9 cellular contexts compared by ENCODE assay signal in the genomic region with DNA sequence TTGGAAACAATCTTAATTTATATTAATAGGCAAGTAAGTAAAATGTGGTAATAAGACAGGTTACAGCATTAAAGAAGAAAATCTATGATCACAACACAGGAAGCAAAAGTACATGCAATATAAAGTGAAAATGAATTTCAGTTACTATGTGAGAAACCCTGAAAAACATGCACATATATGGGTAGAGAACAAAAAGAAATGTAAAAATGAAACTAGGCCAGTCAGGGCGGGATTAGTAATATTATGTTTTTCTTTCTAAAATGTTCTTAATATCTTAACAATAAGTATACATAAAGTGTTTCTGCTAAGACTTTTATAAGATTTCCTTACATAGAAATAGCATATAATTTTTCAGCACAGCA. TPM values are rescaled to one million over a fixed set of nuclear protein-coding genes. Genes with fewer than 3 reads are reported as not detected.
A peak's percentile ranks its signal among the peaks of the same experiment; 100 is the strongest.
DNase-seq lines count a peak whose midpoint lies in the region; ATAC-seq and TF ChIP-seq lines count a peak whose summit lies in the region.
"Had no signal": no experiment of that assay in that cellular context is flagged by ENCODE, and none has a peak within 500 bp of the region (broad histone marks: within the 10 kb centered on the region; RNA-seq: fewer than 3 reads in every experiment).

No MANE protein-coding gene starts in this region.

- no peaks in the 10 kb centered on the region for H3K27me3 Mint-ChIP-seq in CD4-positive, CD25-positive, alpha-beta regulatory T cell
- no peaks in the 10 kb centered on the region for H3K27me3 Mint-ChIP-seq in endodermal cell (ENCODE audit: insufficient read depth)

- WGBS in endodermal cell (ENCODE audit: insufficient coverage in 1 of 2, insufficient read length in 1 of 2), 2 experiments = no CpG with 5 or more reads among the region's 1 CpG

- DNase-seq in CD4-positive, CD25-positive, alpha-beta regulatory T cell = peak in 2 of 3 donors; percentile 64 to 81
- DNase-seq in effector memory CD4-positive, alpha-beta T cell = no peak
- DNase-seq in endodermal cell (no peak), left colon (no peak), amygdala (lab: John Stamatoyannopoulos, UW) (no peak), 8988T (no peak)
- DNase-seq: kidney had no signal

- peaks cover 85% of the 10 kb centered on the region for H3K4me1 ChIP-seq in CD4-positive, CD25-positive, alpha-beta regulatory T cell (ENCODE audit: control insufficient read depth, insufficient read depth, low read length, poor library complexity, severe bottlenecking)
- peaks cover 25% of the 10 kb centered on the region for H3K4me1 ChIP-seq in effector memory CD4-positive, alpha-beta T cell (ENCODE audit: control insufficient read depth, insufficient read depth, low read length, poor library complexity, severe bottlenecking)
- H3K4me1 ChIP-seq in endodermal cell (ENCODE audit: control insufficient read depth, insufficient read depth, low read length) = peaks cover 5% of the 10 kb centered on the region

- H3K27ac ChIP-seq in CD4-positive, CD25-positive, alpha-beta regulatory T cell (ENCODE audit: insufficient read depth, low read length, poor library complexity, severe bottlenecking) = peak overlapping the region; percentile 87
- peak overlapping the region; percentile 8 for H3K27ac ChIP-seq in effector memory CD4-positive, alpha-beta T cell (ENCODE audit: insufficient read depth, low read length, poor library complexity, severe bottlenecking)
- H3K27ac ChIP-seq in endodermal cell (ENCODE audit: low read depth, low read length) = no peak overlapping the region

- H3K4me3 Mint-ChIP-seq in CD4-positive, CD25-positive, alpha-beta regulatory T cell = peak overlapping the region; percentile 48 to 84 (median 69)
- no peak overlapping the region for H3K4me3 Mint-ChIP-seq in endodermal cell

- H3K27me3 ChIP-seq in CD4-positive, CD25-positive, alpha-beta regulatory T cell (ENCODE audit: control insufficient read depth, insufficient read depth, low read length) = no peaks in the 10 kb centered on the region
- no peaks in the 10 kb centered on the region for H3K27me3 ChIP-seq in effector memory CD4-positive, alpha-beta T cell (replicated peaks; ENCODE audit: control insufficient read depth, insufficient read depth, low read length, poor library complexity, severe bottlenecking)
- H3K27me3 ChIP-seq in endodermal cell (ENCODE audit: control insufficient read depth, insufficient read depth, low read length, poor library complexity, severe bottlenecking) = no peaks in the 10 kb centered on the region

- H3K36me3 ChIP-seq in CD4-positive, CD25-positive, alpha-beta regulatory T cell (ENCODE audit: control insufficient read depth, insufficient read depth, low read length) = peaks cover 13% of the 10 kb centered on the region
- H3K36me3 ChIP-seq in effector memory CD4-positive, alpha-beta T cell (ENCODE audit: control insufficient read depth, insufficient read depth, low read length) = no peaks in the 10 kb centered on the region
- peaks cover 83% of the 10 kb centered on the region for H3K36me3 ChIP-seq in endodermal cell (ENCODE audit: control insufficient read depth, insufficient read depth, low read length)

- intact Hi-C loops in left colon (cut with DNase I, micrococcal nuclease) = no loop called here

- no peak for TF ChIP-seq CTCF in endodermal cell (conservative IDR thresholded peaks at IDR 0.05)

- H3K9me3 Mint-ChIP-seq in CD4-positive, CD25-positive, alpha-beta regulatory T cell = peaks cover 0 to 5% (median 2%) of the 10 kb centered on the region in 7 donors
- H3K9me3 Mint-ChIP-seq in endodermal cell = peaks cover 25% of the 10 kb centered on the region

- peaks cover 25% of the 10 kb centered on the region for H3K36me3 Mint-ChIP-seq in CD4-positive, CD25-positive, alpha-beta regulatory T cell
- H3K36me3 Mint-ChIP-seq in endodermal cell (ENCODE audit: low read depth) = peaks cover 34% of the 10 kb centered on the region

- peak overlapping the region; percentile 81 to 94 (median 91) for H3K27ac Mint-ChIP-seq in CD4-positive, CD25-positive, alpha-beta regulatory T cell
- no peak overlapping the region for H3K27ac Mint-ChIP-seq in endodermal cell

- peaks cover 48 to 94% (median 74%) of the 10 kb centered on the region in 4 donors for H3K4me1 Mint-ChIP-seq in CD4-positive, CD25-positive, alpha-beta regulatory T cell
- peaks cover 11% of the 10 kb centered on the region for H3K4me1 Mint-ChIP-seq in endodermal cell

- peak overlapping the region; percentile 83 for H3K4me3 ChIP-seq in CD4-positive, CD25-positive, alpha-beta regulatory T cell (ENCODE audit: low read depth, low read length)
- no peak overlapping the region for H3K4me3 ChIP-seq in effector memory CD4-positive, alpha-beta T cell (ENCODE audit: insufficient read depth, low read depth, low read length, poor library complexity, severe bottlenecking)
- no peak overlapping the region for H3K4me3 ChIP-seq in endodermal cell (ENCODE audit: low read length)

- peak; percentile 76 to 83 for ATAC-seq in CD4-positive, CD25-positive, alpha-beta regulatory T cell (ENCODE audit: low read depth in 2 of 2)
- peak; percentile 66 for ATAC-seq in GM19351 (IDR thresholded peaks at IDR 0.05; ENCODE audit: unreplicated experiment)
- peak; percentile 49 for ATAC-seq in HG03139 (IDR thresholded peaks at IDR 0.05; ENCODE audit: unreplicated experiment)
- ATAC-seq in left colon = no peak

- H3K9me3 ChIP-seq in CD4-positive, CD25-positive, alpha-beta regulatory T cell (ENCODE audit: control insufficient read depth in 2 of 2, low read length in 2 of 2) = peaks cover 2 to 11% of the 10 kb centered on the region in 2 experiments
- H3K9me3 ChIP-seq in effector memory CD4-positive, alpha-beta T cell (ENCODE audit: control insufficient read depth, low read length) = no peaks in the 10 kb centered on the region
- H3K9me3 ChIP-seq in endodermal cell (ENCODE audit: control insufficient read depth, low read length) = peaks cover 45% of the 10 kb centered on the region

- no peak overlapping the region for H3K9ac ChIP-seq in endodermal cell (ENCODE audit: extremely low read depth, low read length, poor library complexity, severe bottlenecking)

RNA-seq across cellular contexts. Expression of a gene that starts 15.6 kb away (rescaled TPM):
- 251 TPM for total RNA-seq in CD4-positive, CD25-positive, alpha-beta regulatory T cell
- 10 to 100 TPM; 30.7 to 42.4 (median 36.1) TPM for polyA plus RNA-seq in CD4-positive, CD25-positive, alpha-beta regulatory T cell
- total RNA-seq in endodermal cell (10 to 100 TPM in 1 of 2 donors, 1 to 10 TPM in 1; 6.5 to 11.7 TPM), left colon (1 to 10 TPM; 3.3 to 5.2 TPM)
- polyA plus RNA-seq in endodermal cell (2013, experiment 1 of 2) = 4.7 TPM
- polyA plus RNA-seq in endodermal cell (2013, experiment 2 of 2) = 4.2 TPM

Comparison
In these comparisons a context has a peak if more than half of its experiments do, and no peak if none do; other contexts are left out.
1. DNase-seq: peak in CD4-positive, CD25-positive, alpha-beta regulatory T cell (2 of 3); none in effector memory CD4-positive, alpha-beta T cell (0 of 3), endodermal cell (single experiment), left colon (0 of 2), amygdala (0 of 56) and 8988T (single experiment).
2. RNA of a gene that starts 15.6 kb away (total RNA-seq): 251 TPM in CD4-positive, CD25-positive, alpha-beta regulatory T cell (single experiment); 6.5 to 11.7 TPM in endodermal cell and 3.3 to 5.2 TPM in left colon; every median in the first group is over 10 times any median in the second.